9 cellular contexts compared by ENCODE assay signal in genomic region chr16:27242398-27242797, GRCh38. TPM values are rescaled to one million over a fixed set of nuclear protein-coding genes. Genes with fewer than 3 reads are reported as not detected.
DNase-seq lines count a peak whose midpoint lies in the region; ATAC-seq and TF ChIP-seq lines count a peak whose summit lies in the region.
"Had no signal": no experiment of that assay in that cellular context is flagged by ENCODE, and none has a peak within 500 bp of the region (broad histone marks: within the 10 kb centered on the region; RNA-seq: fewer than 3 reads in every experiment).

No MANE protein-coding gene starts in this region.

- H3K36me3 ChIP-seq in lower lobe of right lung (no peaks in the 10 kb centered on the region), subcutaneous abdominal adipose tissue (ENCODE audit: control insufficient read depth in 5 of 5, insufficient read depth in 5 of 5, low read length in 5 of 5) (no peaks in the 10 kb centered on the region)

- ATAC-seq in activated naive CD8-positive, alpha-beta T cell treated with anti-CD3 and anti-CD28 coated beads, Interleukin-2, amount 10 ng/mL, durations not matched to agents 7 days and 5 days (ENCODE audit: low read depth) = no peak
- ATAC-seq in lower lobe of right lung (no peak), WTC11 (no peak), GM21786 (IDR thresholded peaks at IDR 0.05; ENCODE audit: unreplicated experiment) (no peak)

- H3K4me1 ChIP-seq in lower lobe of right lung = peaks cover 80% of the 10 kb centered on the region
- peaks cover 23 to 74% (median 60%) of the 10 kb centered on the region in 5 donors for H3K4me1 ChIP-seq in subcutaneous abdominal adipose tissue (ENCODE audit: control insufficient read depth in 5 of 5, insufficient read depth in 5 of 5, low read length in 5 of 5)

- DNase-seq in activated CD4-positive, alpha-beta T cell treated with anti-CD3 and anti-CD28 coated beads for 48 hours = peak; percentile 2
- no peak for DNase-seq in activated CD4-positive, alpha-beta T cell treated with anti-CD3 and anti-CD28 coated beads for 4 hours
- DNase-seq in activated naive CD8-positive, alpha-beta T cell treated with anti-CD3 and anti-CD28 coated beads, Interleukin-2, amount 10 ng/mL, durations not matched to agents 7 days and 5 days = peak; percentile 17
- no peak for DNase-seq in lower lobe of right lung
- DNase-seq in GM10248 (ENCODE audit: extremely low spot score) = no peak
- DNase-seq in WTC11 (ENCODE audit: low spot score) = no peak

- peak overlapping the region in 1 of 5 donors; percentile 42 for H3K9ac ChIP-seq in subcutaneous abdominal adipose tissue (ENCODE audit: low read length in 5 of 5)

- intact Hi-C loops in lower lobe of right lung (cut with DNase I) = no loop called here

- CTCF ChIA-PET in GM10248 (lab: Yijun Ruan, JAX) (interaction anchor here (0.9 to 13.5 kb wide), 3 partner anchors 6 to 63 kb away, joined by 3 to 127 read pairs (median 3); no protein-coding TSS in a partner anchor), WTC11 (lab: Charles Lee) (interaction anchor here (0.9 to 3.5 kb wide), 5 partner anchors 8 to 132 kb away, joined by 4 to 22 read pairs (median 5); no protein-coding TSS in a partner anchor)

- no peaks in the 10 kb centered on the region for H3K9me3 ChIP-seq in lower lobe of right lung
- no peaks in the 10 kb centered on the region for H3K9me3 ChIP-seq in subcutaneous abdominal adipose tissue (ENCODE audit: control insufficient read depth in 5 of 5, low read length in 5 of 5)

- TF ChIP-seq CTCF in lower lobe of right lung (IDR thresholded peaks at IDR 0.05) (no peak), GM10248 (IDR thresholded peaks at IDR 0.05; ENCODE audit: control extremely low read depth, extremely low read depth, low read depth, missing control alignments) (no peak), WTC11 (IDR thresholded peaks at IDR 0.05) (no peak)

- H3K9me3 Mint-ChIP-seq in activated naive CD8-positive, alpha-beta T cell treated with anti-CD3 and anti-CD28 coated beads, Interleukin-2, amount 10 ng/mL, durations not matched to agents 7 days and 5 days = no peaks in the 10 kb centered on the region
- H3K9me3 Mint-ChIP-seq in WTC11 = no peaks in the 10 kb centered on the region

- peak overlapping the region; percentile 83 for H3K4me3 Mint-ChIP-seq in activated naive CD8-positive, alpha-beta T cell treated with anti-CD3 and anti-CD28 coated beads, Interleukin-2, amount 10 ng/mL, durations not matched to agents 7 days and 5 days
- H3K4me3 Mint-ChIP-seq in WTC11 = no peak overlapping the region

- no peaks in the 10 kb centered on the region for H3K27me3 Mint-ChIP-seq in activated naive CD8-positive, alpha-beta T cell treated with anti-CD3 and anti-CD28 coated beads, Interleukin-2, amount 10 ng/mL, durations not matched to agents 7 days and 5 days
- H3K27me3 Mint-ChIP-seq in WTC11 (ENCODE audit: low read depth) = no peaks in the 10 kb centered on the region

- H3K4me3 ChIP-seq in lower lobe of right lung (peak overlapping the region; percentile 17), subcutaneous abdominal adipose tissue (ENCODE audit: low read depth in 1 of 5, low read length in 5 of 5) (peak overlapping the region in 4 of 5 donors; percentile 29 to 44 (median 36))

- no peaks in the 10 kb centered on the region for H3K27me3 ChIP-seq in lower lobe of right lung (ENCODE audit: low read depth)
- no peaks in the 10 kb centered on the region for H3K27me3 ChIP-seq in subcutaneous abdominal adipose tissue (ENCODE audit: control insufficient read depth in 5 of 5, insufficient read depth in 4 of 5, low read length in 5 of 5)

- peaks cover 83% of the 10 kb centered on the region for H3K4me1 Mint-ChIP-seq in activated naive CD8-positive, alpha-beta T cell treated with anti-CD3 and anti-CD28 coated beads, Interleukin-2, amount 10 ng/mL, durations not matched to agents 7 days and 5 days
- peaks cover 31% of the 10 kb centered on the region for H3K4me1 Mint-ChIP-seq in WTC11

- H3K27ac ChIP-seq in lower lobe of right lung = peak overlapping the region; percentile 80
- peak overlapping the region; percentile 26 for H3K27ac ChIP-seq in subcutaneous abdominal adipose tissue (ENCODE audit: low read depth, low read length)
- H3K27ac ChIP-seq: RWPE1 had no signal

- peaks cover 28% of the 10 kb centered on the region for H3K36me3 Mint-ChIP-seq in activated naive CD8-positive, alpha-beta T cell treated with anti-CD3 and anti-CD28 coated beads, Interleukin-2, amount 10 ng/mL, durations not matched to agents 7 days and 5 days
- H3K36me3 Mint-ChIP-seq in WTC11 = no peaks in the 10 kb centered on the region

- POLR2A ChIA-PET in activated naive CD8-positive, alpha-beta T cell treated with anti-CD3 and anti-CD28 coated beads, Interleukin-2, amount 10 ng/mL, durations not matched to agents 7 days and 5 days (lab: Charles Lee) = interaction anchor here (0.8 to 16.5 kb wide), 4 partner anchors 22 to 126 kb away, joined by 3 to 275 read pairs (median 4); no protein-coding TSS in a partner anchor
- POLR2A ChIA-PET in GM10248 (lab: Yijun Ruan, JAX) (no interaction called here), WTC11 (lab: Charles Lee) (no interaction called here)

- H3K27ac Mint-ChIP-seq in activated naive CD8-positive, alpha-beta T cell treated with anti-CD3 and anti-CD28 coated beads, Interleukin-2, amount 10 ng/mL, durations not matched to agents 7 days and 5 days = peak overlapping the region; percentile 91
- no peak overlapping the region for H3K27ac Mint-ChIP-seq in WTC11

TF ChIP-seq in WTC11, 78 proteins besides CTCF, POLR2A, EP300 and RAD21 (continues in another document):
- TF ChIP-seq CREM (CRISPR knock-in tag; IDR thresholded peaks at IDR 0.05) (no peak), TEAD4 (CRISPR knock-in tag; IDR thresholded peaks at IDR 0.05) (no peak), NR3C1 (CRISPR knock-in tag; conservative IDR thresholded peaks at IDR 0.05; ENCODE audit: low read depth) (no peak), ATF2 (CRISPR knock-in tag; IDR thresholded peaks at IDR 0.05; ENCODE audit: borderline replicate concordance, low read depth) (no peak), SMAD4 (CRISPR knock-in tag; IDR thresholded peaks at IDR 0.05) (no peak), USF2 (CRISPR knock-in tag; IDR thresholded peaks at IDR 0.05) (no peak), PRRX2 (CRISPR knock-in tag; IDR thresholded peaks at IDR 0.05) (no peak), GTF2I (CRISPR knock-in tag; conservative IDR thresholded peaks at IDR 0.05) (no peak)
- TF ChIP-seq, protein P1, sequence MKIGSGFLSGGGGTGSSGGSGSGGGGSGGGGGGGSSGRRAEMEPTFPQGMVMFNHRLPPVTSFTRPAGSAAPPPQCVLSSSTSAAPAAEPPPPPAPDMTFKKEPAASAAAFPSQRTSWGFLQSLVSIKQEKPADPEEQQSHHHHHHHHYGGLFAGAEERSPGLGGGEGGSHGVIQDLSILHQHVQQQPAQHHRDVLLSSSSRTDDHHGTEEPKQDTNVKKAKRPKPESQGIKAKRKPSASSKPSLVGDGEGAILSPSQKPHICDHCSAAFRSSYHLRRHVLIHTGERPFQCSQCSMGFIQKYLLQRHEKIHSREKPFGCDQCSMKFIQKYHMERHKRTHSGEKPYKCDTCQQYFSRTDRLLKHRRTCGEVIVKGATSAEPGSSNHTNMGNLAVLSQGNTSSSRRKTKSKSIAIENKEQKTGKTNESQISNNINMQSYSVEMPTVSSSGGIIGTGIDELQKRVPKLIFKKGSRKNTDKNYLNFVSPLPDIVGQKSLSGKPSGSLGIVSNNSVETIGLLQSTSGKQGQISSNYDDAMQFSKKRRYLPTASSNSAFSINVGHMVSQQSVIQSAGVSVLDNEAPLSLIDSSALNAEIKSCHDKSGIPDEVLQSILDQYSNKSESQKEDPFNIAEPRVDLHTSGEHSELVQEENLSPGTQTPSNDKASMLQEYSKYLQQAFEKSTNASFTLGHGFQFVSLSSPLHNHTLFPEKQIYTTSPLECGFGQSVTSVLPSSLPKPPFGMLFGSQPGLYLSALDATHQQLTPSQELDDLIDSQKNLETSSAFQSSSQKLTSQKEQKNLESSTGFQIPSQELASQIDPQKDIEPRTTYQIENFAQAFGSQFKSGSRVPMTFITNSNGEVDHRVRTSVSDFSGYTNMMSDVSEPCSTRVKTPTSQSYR (CRISPR knock-in tag; IDR thresholded peaks at IDR 0.05) = no peak

RNA-seq across cellular contexts. Expression of gene NSMCE1, which starts 26.2 kb away (rescaled TPM):
- 10 to 100 TPM; 69.0 to 75.6 TPM for total RNA-seq in activated naive CD8-positive, alpha-beta T cell treated with anti-CD3 and anti-CD28 coated beads, Interleukin-2, amount 10 ng/mL, durations not matched to agents 7 days and 5 days
- 53.0 TPM for total RNA-seq in lower lobe of right lung
- 29.4 to 44.8 TPM (median 43.8 TPM) in 3 replicates for total RNA-seq in WTC11 (2021)

RNA-seq across cellular contexts. Expression of gene KDM8, which starts 39.1 kb away (rescaled TPM):
- total RNA-seq in activated naive CD8-positive, alpha-beta T cell treated with anti-CD3 and anti-CD28 coated beads, Interleukin-2, amount 10 ng/mL, durations not matched to agents 7 days and 5 days = 10 to 100 TPM; 20.1 to 21.8 TPM
- total RNA-seq in lower lobe of right lung (8.6 TPM), WTC11 (2021) (10.9 to 16.5 TPM (median 11.7 TPM) in 3 replicates)

Comparison
In these comparisons a context has a peak if more than half of its experiments do, and no peak if none do; other contexts are left out.
1. DNase-seq: peak in activated CD4-positive, alpha-beta T cell treated with anti-CD3 and anti-CD28 coated beads for 48 hours (single experiment) and activated naive CD8-positive, alpha-beta T cell treated with anti-CD3 and anti-CD28 coated beads, Interleukin-2, amount 10 ng/mL, durations not matched to agents 7 days and 5 days (single experiment); none in activated CD4-positive, alpha-beta T cell treated with anti-CD3 and anti-CD28 coated beads for 4 hours (0 of 2), lower lobe of right lung (single experiment), GM10248 (single experiment) and WTC11 (single experiment).